2 cellular contexts compared by ENCODE assay signal in the genomic region with DNA sequence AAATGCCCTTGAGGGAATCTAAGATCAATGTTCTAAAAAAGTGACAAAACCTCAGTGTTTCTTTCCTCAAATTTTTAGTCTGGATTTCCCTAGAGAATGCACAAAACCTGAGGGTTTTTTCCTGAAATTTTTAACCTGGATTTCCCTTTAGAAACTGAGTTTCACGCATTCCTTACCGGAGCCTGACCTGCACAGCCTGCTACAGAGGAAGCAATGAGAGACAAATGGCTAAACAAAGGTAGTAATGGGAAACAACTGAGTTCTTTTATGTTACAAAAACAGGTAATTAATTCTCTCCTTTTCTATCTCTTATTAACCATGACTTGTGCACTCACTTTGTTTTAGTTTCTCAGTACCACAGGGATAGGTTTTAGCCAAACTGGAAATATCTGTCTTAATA.
TF ChIP-seq lines count a peak whose summit lies in the region.

No MANE protein-coding gene starts in this region.

TF ChIP-seq in GM23338, 12 proteins besides CTCF, POLR2A, EP300 and RAD21 (continues in another document):
- TF ChIP-seq CREB1 (CRISPR knock-in tag; IDR thresholded peaks at IDR 0.05; ENCODE audit: low read depth) (no peak), ZNF331 (CRISPR knock-in tag; IDR thresholded peaks at IDR 0.05; ENCODE audit: low read depth) (no peak), STAT1 (IDR thresholded peaks at IDR 0.05; ENCODE audit: unreplicated experiment) (no peak), POLR2AphosphoS5 (IDR thresholded peaks at IDR 0.05; ENCODE audit: low read depth) (no peak), NANOG (IDR thresholded peaks at IDR 0.05; ENCODE audit: borderline replicate concordance) (no peak), EZH2phosphoT487 (IDR thresholded peaks at IDR 0.05; ENCODE audit: unreplicated experiment) (no peak), EZH2 (IDR thresholded peaks at IDR 0.05; ENCODE audit: low read depth, unreplicated experiment) (no peak)
- TF ChIP-seq, protein P1, sequence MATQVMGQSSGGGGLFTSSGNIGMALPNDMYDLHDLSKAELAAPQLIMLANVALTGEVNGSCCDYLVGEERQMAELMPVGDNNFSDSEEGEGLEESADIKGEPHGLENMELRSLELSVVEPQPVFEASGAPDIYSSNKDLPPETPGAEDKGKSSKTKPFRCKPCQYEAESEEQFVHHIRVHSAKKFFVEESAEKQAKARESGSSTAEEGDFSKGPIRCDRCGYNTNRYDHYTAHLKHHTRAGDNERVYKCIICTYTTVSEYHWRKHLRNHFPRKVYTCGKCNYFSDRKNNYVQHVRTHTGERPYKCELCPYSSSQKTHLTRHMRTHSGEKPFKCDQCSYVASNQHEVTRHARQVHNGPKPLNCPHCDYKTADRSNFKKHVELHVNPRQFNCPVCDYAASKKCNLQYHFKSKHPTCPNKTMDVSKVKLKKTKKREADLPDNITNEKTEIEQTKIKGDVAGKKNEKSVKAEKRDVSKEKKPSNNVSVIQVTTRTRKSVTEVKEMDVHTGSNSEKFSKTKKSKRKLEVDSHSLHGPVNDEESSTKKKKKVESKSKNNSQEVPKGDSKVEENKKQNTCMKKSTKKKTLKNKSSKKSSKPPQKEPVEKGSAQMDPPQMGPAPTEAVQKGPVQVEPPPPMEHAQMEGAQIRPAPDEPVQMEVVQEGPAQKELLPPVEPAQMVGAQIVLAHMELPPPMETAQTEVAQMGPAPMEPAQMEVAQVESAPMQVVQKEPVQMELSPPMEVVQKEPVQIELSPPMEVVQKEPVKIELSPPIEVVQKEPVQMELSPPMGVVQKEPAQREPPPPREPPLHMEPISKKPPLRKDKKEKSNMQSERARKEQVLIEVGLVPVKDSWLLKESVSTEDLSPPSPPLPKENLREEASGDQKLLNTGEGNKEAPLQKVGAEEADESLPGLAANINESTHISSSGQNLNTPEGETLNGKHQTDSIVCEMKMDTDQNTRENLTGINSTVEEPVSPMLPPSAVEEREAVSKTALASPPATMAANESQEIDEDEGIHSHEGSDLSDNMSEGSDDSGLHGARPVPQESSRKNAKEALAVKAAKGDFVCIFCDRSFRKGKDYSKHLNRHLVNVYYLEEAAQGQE (IDR thresholded peaks at IDR 0.05; ENCODE audit: unreplicated experiment): no peak
- TF ChIP-seq, protein P2, sequence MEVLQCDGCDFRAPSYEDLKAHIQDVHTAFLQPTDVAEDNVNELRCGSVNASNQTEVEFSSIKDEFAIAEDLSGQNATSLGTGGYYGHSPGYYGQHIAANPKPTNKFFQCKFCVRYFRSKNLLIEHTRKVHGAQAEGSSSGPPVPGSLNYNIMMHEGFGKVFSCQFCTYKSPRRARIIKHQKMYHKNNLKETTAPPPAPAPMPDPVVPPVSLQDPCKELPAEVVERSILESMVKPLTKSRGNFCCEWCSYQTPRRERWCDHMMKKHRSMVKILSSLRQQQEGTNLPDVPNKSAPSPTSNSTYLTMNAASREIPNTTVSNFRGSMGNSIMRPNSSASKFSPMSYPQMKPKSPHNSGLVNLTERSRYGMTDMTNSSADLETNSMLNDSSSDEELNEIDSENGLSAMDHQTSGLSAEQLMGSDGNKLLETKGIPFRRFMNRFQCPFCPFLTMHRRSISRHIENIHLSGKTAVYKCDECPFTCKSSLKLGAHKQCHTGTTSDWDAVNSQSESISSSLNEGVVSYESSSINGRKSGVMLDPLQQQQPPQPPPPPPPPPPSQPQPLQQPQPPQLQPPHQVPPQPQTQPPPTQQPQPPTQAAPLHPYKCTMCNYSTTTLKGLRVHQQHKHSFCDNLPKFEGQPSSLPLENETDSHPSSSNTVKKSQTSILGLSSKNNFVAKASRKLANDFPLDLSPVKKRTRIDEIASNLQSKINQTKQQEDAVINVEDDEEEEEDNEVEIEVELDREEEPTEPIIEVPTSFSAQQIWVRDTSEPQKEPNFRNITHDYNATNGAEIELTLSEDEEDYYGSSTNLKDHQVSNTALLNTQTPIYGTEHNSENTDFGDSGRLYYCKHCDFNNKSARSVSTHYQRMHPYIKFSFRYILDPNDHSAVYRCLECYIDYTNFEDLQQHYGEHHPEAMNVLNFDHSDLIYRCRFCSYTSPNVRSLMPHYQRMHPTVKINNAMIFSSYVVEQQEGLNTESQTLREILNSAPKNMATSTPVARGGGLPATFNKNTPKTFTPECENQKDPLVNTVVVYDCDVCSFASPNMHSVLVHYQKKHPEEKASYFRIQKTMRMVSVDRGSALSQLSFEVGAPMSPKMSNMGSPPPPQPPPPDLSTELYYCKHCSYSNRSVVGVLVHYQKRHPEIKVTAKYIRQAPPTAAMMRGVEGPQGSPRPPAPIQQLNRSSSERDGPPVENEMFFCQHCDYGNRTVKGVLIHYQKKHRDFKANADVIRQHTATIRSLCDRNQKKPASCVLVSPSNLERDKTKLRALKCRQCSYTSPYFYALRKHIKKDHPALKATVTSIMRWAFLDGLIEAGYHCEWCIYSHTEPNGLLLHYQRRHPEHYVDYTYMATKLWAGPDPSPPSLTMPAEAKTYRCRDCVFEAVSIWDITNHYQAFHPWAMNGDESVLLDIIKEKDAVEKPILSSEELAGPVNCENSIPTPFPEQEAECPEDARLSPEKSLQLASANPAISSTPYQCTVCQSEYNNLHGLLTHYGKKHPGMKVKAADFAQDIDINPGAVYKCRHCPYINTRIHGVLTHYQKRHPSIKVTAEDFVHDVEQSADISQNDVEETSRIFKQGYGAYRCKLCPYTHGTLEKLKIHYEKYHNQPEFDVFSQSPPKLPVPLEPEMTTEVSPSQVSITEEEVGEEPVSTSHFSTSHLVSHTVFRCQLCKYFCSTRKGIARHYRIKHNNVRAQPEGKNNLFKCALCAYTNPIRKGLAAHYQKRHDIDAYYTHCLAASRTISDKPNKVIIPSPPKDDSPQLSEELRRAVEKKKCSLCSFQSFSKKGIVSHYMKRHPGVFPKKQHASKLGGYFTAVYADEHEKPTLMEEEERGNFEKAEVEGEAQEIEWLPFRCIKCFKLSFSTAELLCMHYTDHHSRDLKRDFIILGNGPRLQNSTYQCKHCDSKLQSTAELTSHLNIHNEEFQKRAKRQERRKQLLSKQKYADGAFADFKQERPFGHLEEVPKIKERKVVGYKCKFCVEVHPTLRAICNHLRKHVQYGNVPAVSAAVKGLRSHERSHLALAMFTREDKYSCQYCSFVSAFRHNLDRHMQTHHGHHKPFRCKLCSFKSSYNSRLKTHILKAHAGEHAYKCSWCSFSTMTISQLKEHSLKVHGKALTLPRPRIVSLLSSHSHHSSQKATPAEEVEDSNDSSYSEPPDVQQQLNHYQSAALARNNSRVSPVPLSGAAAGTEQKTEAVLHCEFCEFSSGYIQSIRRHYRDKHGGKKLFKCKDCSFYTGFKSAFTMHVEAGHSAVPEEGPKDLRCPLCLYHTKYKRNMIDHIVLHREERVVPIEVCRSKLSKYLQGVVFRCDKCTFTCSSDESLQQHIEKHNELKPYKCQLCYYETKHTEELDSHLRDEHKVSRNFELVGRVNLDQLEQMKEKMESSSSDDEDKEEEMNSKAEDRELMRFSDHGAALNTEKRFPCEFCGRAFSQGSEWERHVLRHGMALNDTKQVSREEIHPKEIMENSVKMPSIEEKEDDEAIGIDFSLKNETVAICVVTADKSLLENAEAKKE (CRISPR knock-in tag; IDR thresholded peaks at IDR 0.05): no peak
- TF ChIP-seq, protein P3, sequence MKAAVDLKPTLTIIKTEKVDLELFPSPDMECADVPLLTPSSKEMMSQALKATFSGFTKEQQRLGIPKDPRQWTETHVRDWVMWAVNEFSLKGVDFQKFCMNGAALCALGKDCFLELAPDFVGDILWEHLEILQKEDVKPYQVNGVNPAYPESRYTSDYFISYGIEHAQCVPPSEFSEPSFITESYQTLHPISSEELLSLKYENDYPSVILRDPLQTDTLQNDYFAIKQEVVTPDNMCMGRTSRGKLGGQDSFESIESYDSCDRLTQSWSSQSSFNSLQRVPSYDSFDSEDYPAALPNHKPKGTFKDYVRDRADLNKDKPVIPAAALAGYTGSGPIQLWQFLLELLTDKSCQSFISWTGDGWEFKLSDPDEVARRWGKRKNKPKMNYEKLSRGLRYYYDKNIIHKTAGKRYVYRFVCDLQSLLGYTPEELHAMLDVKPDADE (IDR thresholded peaks at IDR 0.05): no peak

TF ChIP-seq in H1, 55 proteins besides CTCF, POLR2A, EP300 and RAD21:
- TF ChIP-seq NANOG (IDR thresholded peaks at IDR 0.05; ENCODE audit: insufficient read depth, low read depth, low read length, poor library complexity, severe bottlenecking): peak; percentile 82
- TF ChIP-seq KDM4A (IDR thresholded peaks at IDR 0.05; ENCODE audit: low read depth, low read length, severe bottlenecking): no peak
